In genomic region chr16:17666293-17666692, GRCh38 we compare ENCODE assay signal across 27 cellular contexts.
"Had no signal": no experiment of that assay in that cellular context is flagged by ENCODE, and none has a peak within 500 bp of the region (broad histone marks: within the 10 kb centered on the region; RNA-seq: fewer than 3 reads in every experiment).

No MANE protein-coding gene starts in this region.

- H3K27ac Mint-ChIP-seq: activated CD4-positive, alpha-beta memory T cell treated with anti-CD3 and anti-CD28 coated beads for 36 hours; activated CD8-positive, alpha-beta memory T cell treated with anti-CD3 and anti-CD28 coated beads, Interleukin-2, amount 10 ng/mL, durations not matched to agents 7 days and 5 days; activated CD8-positive, alpha-beta T cell treated with anti-CD3 and anti-CD28 coated beads, Interleukin-2, amount 10 ng/mL, durations not matched to agents 7 days and 5 days; activated naive CD4-positive, alpha-beta T cell treated with anti-CD3 and anti-CD28 coated beads for 36 hours; activated naive CD4-positive, alpha-beta T cell treated with anti-CD3 and anti-CD28 coated beads, Interleukin-2, amount 50 U/mL, for 24 hours; activated naive CD8-positive, alpha-beta T cell treated with anti-CD3 and anti-CD28 coated beads, Interleukin-2, amount 10 ng/mL, durations not matched to agents 7 days and 5 days; activated T-helper 2 cell treated with anti-CD3 and anti-CD28 coated beads, Interferon-gamma antibody, Interleukin-2, Interleukin-4, amounts not matched to agents 10 μg/mL and 5 μg/mL and 100 μg/mL, durations not matched to agents 14 hours and 24 hours and 36 hours; dendritic cell treated with granulocyte-macrophage colony-stimulating factor and Interleukin-4, amounts not matched to agents 40 ng/mL and 50 ng/mL, for 4 days; endodermal cell; WTC11 had no signal

- H3K27me3 Mint-ChIP-seq: activated CD8-positive, alpha-beta memory T cell treated with anti-CD3 and anti-CD28 coated beads, Interleukin-2, amount 10 ng/mL, durations not matched to agents 7 days and 5 days; dendritic cell treated with granulocyte-macrophage colony-stimulating factor and Interleukin-4, amounts not matched to agents 40 ng/mL and 50 ng/mL, for 4 days had no signal

- H3K9me3 Mint-ChIP-seq: activated CD4-positive, alpha-beta memory T cell treated with anti-CD3 and anti-CD28 coated beads for 36 hours; activated naive CD4-positive, alpha-beta T cell treated with anti-CD3 and anti-CD28 coated beads for 36 hours; activated naive CD4-positive, alpha-beta T cell treated with anti-CD3 and anti-CD28 coated beads, Interleukin-2, amount 50 U/mL, for 24 hours; activated naive CD8-positive, alpha-beta T cell treated with anti-CD3 and anti-CD28 coated beads, Interleukin-2, amount 10 ng/mL, durations not matched to agents 7 days and 5 days; activated T-helper 2 cell treated with anti-CD3 and anti-CD28 coated beads, Interferon-gamma antibody, Interleukin-2, Interleukin-4, amounts not matched to agents 10 μg/mL and 5 μg/mL and 100 μg/mL, durations not matched to agents 14 hours and 24 hours and 36 hours; central memory CD8-positive, alpha-beta T cell; dendritic cell treated with granulocyte-macrophage colony-stimulating factor and Interleukin-4, amounts not matched to agents 40 ng/mL and 50 ng/mL, for 4 days had no signal

- H3K4me1 Mint-ChIP-seq: activated CD8-positive, alpha-beta memory T cell treated with anti-CD3 and anti-CD28 coated beads, Interleukin-2, amount 10 ng/mL, durations not matched to agents 7 days and 5 days; activated naive CD4-positive, alpha-beta T cell treated with anti-CD3 and anti-CD28 coated beads, Interleukin-2, amount 50 U/mL, for 24 hours; activated naive CD8-positive, alpha-beta T cell treated with anti-CD3 and anti-CD28 coated beads, Interleukin-2, amount 10 ng/mL, durations not matched to agents 7 days and 5 days; central memory CD8-positive, alpha-beta T cell had no signal

- H3K4me3 Mint-ChIP-seq: activated CD4-positive, alpha-beta memory T cell treated with anti-CD3 and anti-CD28 coated beads for 36 hours; activated CD8-positive, alpha-beta memory T cell treated with anti-CD3 and anti-CD28 coated beads, Interleukin-2, amount 10 ng/mL, durations not matched to agents 7 days and 5 days; activated CD8-positive, alpha-beta T cell treated with anti-CD3 and anti-CD28 coated beads, Interleukin-2, amount 10 ng/mL, durations not matched to agents 7 days and 5 days; activated naive CD4-positive, alpha-beta T cell treated with anti-CD3 and anti-CD28 coated beads for 36 hours; activated naive CD4-positive, alpha-beta T cell treated with anti-CD3 and anti-CD28 coated beads, Interleukin-2, amount 50 U/mL, for 24 hours; activated naive CD8-positive, alpha-beta T cell treated with anti-CD3 and anti-CD28 coated beads, Interleukin-2, amount 10 ng/mL, durations not matched to agents 7 days and 5 days; central memory CD8-positive, alpha-beta T cell; dendritic cell treated with granulocyte-macrophage colony-stimulating factor and Interleukin-4, amounts not matched to agents 40 ng/mL and 50 ng/mL, for 4 days; endodermal cell; WTC11 had no signal

- DNase-seq: activated CD4-positive, alpha-beta memory T cell treated with anti-CD3 and anti-CD28 coated beads for 36 hours; activated CD4-positive, alpha-beta T cell treated with anti-CD3 and anti-CD28 coated beads for 1 hour; activated CD4-positive, alpha-beta T cell treated with anti-CD3 and anti-CD28 coated beads for 48 hours; activated CD8-positive, alpha-beta memory T cell treated with anti-CD3 and anti-CD28 coated beads, Interleukin-2, amount 10 ng/mL, durations not matched to agents 7 days and 5 days; activated CD8-positive, alpha-beta memory T cell treated with anti-CD3 and anti-CD28 coated beads, Interleukin-2, amount 50 U/mL, for 4 hours; activated CD8-positive, alpha-beta T cell treated with anti-CD3 and anti-CD28 coated beads, Interleukin-2, amount 10 ng/mL, durations not matched to agents 7 days and 5 days; activated effector memory CD4-positive, alpha-beta T cell treated with anti-CD3 and anti-CD28 coated beads, Interleukin-2, amount 50 U/mL, for 16 hours; activated naive CD4-positive, alpha-beta T cell treated with anti-CD3 and anti-CD28 coated beads for 36 hours; activated naive CD8-positive, alpha-beta T cell treated with anti-CD3 and anti-CD28 coated beads, Interleukin-2, amount 10 ng/mL, durations not matched to agents 7 days and 5 days; activated T-cell treated with anti-CD3 and anti-CD28 coated beads, Interleukin-2, amount 50 U/mL, for 1 hour; amniotic stem cell; anterior cingulate cortex; brain microvascular endothelial cell; dorsolateral prefrontal cortex; effector memory CD4-positive, alpha-beta T cell; endodermal cell; foreskin keratinocyte; gastrocnemius medialis; glutamatergic neuron; heart left ventricle; T-helper 2 cell had no signal

- H3K36me3 Mint-ChIP-seq: activated CD4-positive, alpha-beta memory T cell treated with anti-CD3 and anti-CD28 coated beads for 36 hours; activated CD8-positive, alpha-beta memory T cell treated with anti-CD3 and anti-CD28 coated beads, Interleukin-2, amount 10 ng/mL, durations not matched to agents 7 days and 5 days; activated naive CD4-positive, alpha-beta T cell treated with anti-CD3 and anti-CD28 coated beads, Interleukin-2, amount 50 U/mL, for 24 hours; activated naive CD8-positive, alpha-beta T cell treated with anti-CD3 and anti-CD28 coated beads, Interleukin-2, amount 10 ng/mL, durations not matched to agents 7 days and 5 days had no signal

- ATAC-seq: activated CD8-positive, alpha-beta memory T cell treated with anti-CD3 and anti-CD28 coated beads, Interleukin-2, amount 10 ng/mL, durations not matched to agents 7 days and 5 days; activated CD8-positive, alpha-beta T cell treated with anti-CD3 and anti-CD28 coated beads, Interleukin-2, amount 10 ng/mL, durations not matched to agents 7 days and 5 days; esophagus mucosa; foreskin keratinocyte; gastrocnemius medialis; heart left ventricle; WTC11 had no signal
